Comparison of ENCODE assay signal across 9 cellular contexts in the genomic region with DNA sequence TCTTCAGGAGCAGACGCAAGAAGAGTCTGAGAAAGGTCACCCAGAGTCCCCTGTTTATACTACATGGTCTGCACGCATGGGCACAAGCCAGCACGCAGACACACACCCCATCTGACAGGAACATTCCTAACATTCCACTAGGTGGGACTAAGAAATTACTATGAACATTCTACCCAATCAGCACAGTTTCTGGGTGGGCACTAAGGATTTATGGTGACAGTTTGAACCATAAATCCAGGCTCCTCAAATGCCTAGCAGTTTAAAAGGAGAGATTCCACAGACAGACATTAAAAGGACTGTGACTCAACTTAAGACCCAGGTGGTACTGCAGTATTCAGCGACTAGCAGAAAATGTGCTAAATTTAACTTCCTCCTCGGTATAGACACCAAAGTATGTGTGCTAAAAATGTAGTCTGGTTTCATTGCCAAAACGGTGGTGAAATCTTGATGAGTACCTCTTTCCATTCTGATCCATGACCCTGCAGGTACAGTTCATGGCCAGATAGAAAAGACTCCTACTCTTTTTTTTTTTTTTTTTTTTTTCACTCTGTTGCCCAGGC. TPM values are rescaled to one million over a fixed set of nuclear protein-coding genes. Genes with fewer than 3 reads are reported as not detected.
DNase-seq lines count a peak whose midpoint lies in the region; ATAC-seq and TF ChIP-seq lines count a peak whose summit lies in the region.
"Had no signal": no experiment of that assay in that cellular context is flagged by ENCODE, and none has a peak within 500 bp of the region (broad histone marks: within the 10 kb centered on the region; RNA-seq: fewer than 3 reads in every experiment).

No MANE protein-coding gene starts in this region.

- peaks cover 15% of the 10 kb centered on the region for H3K36me3 Mint-ChIP-seq in progenitor cell of endocrine pancreas (ENCODE audit: insufficient read depth)

- H3K4me1 Mint-ChIP-seq in progenitor cell of endocrine pancreas (ENCODE audit: low read depth): peaks cover 14% of the 10 kb centered on the region

- no peak overlapping the region for H3K4me3 Mint-ChIP-seq in progenitor cell of endocrine pancreas (ENCODE audit: low read depth)

- H3K9me3 Mint-ChIP-seq in progenitor cell of endocrine pancreas (ENCODE audit: low read depth): no peaks in the 10 kb centered on the region

- H3K27ac Mint-ChIP-seq in progenitor cell of endocrine pancreas: peak overlapping the region; percentile 97

- H3K27me3 ChIP-seq in GM06990 (replicated peaks; ENCODE audit: control insufficient read depth, insufficient read depth, low read length): no peaks in the 10 kb centered on the region

- peak; percentile 24 for DNase-seq in GM06990 (ENCODE audit: extremely low read depth, insufficient read length)
- peak; percentile 59 for DNase-seq in NCI-H460 (ENCODE audit: extremely low read depth, low read depth)
- no peak for DNase-seq in progenitor cell of endocrine pancreas (ENCODE audit: low spot score, unreplicated experiment)
- no peak for DNase-seq in cerebellum (ENCODE audit: low spot score)
- DNase-seq in NCI-H187 treated with DMSO at 0.1 percent for 48 hours (lab: John Stamatoyannopoulos, UW): no peak
- DNase-seq: activated T-cell treated with anti-CD3 and anti-CD28 coated beads, Interleukin-2, amount 50 U/mL, for 1 hour had no signal

- peaks cover 11% of the 10 kb centered on the region for H3K36me3 ChIP-seq in GM06990 (ENCODE audit: control insufficient read depth, insufficient read depth, low read length)

- ATAC-seq in esophagus mucosa (peak; percentile 67), GM18519 (IDR thresholded peaks at IDR 0.05; ENCODE audit: low FRiP score, unreplicated experiment) (no peak), HG03457 (IDR thresholded peaks at IDR 0.05; ENCODE audit: unreplicated experiment) (no peak)

- no peaks in the 10 kb centered on the region for H3K27me3 Mint-ChIP-seq in progenitor cell of endocrine pancreas

- TF ChIP-seq CTCF in GM06990 (IDR thresholded peaks at IDR 0.05; ENCODE audit: insufficient read depth, low read length, poor library complexity, severe bottlenecking) (no peak), progenitor cell of endocrine pancreas (IDR thresholded peaks at IDR 0.05; ENCODE audit: unreplicated experiment) (no peak)

- H3K4me3 ChIP-seq in GM06990 (replicated peaks; ENCODE audit: low read depth, low read length): no peak overlapping the region

RNA-seq across cellular contexts. Expression of gene ABHD4, which starts 16.2 kb away (rescaled TPM):
- 39.3 and 39.7 TPM in 2 replicates for total RNA-seq in NCI-H460 (2014; rRNA removed; shearing (Covaris generic))
- polyA plus RNA-seq in NCI-H460 (2014; cell fraction: nucleus; rRNA removed): 33.7 and 40.2 TPM in 2 replicates
- total RNA-seq in esophagus mucosa (31.0 TPM), progenitor cell of endocrine pancreas (25.6 and 30.5 TPM in 2 replicates), cerebellum (6.1 TPM)

RNA-seq across cellular contexts. Expression of gene DAD1, which starts 25.3 kb away (rescaled TPM):
- 364 and 398 TPM in 2 replicates for total RNA-seq in NCI-H460 (2014; rRNA removed; shearing (Covaris generic))
- 163 and 274 TPM in 2 replicates for polyA plus RNA-seq in NCI-H460 (2014; cell fraction: nucleus; rRNA removed)
- total RNA-seq in esophagus mucosa (163 TPM), progenitor cell of endocrine pancreas (149 and 150 TPM in 2 replicates), cerebellum (77.2 TPM)

RNA-seq across cellular contexts. Expression of gene OR6J1, which starts 29.8 kb away (rescaled TPM):
- not detected in 2 replicates for total RNA-seq in NCI-H460 (2014; rRNA removed; shearing (Covaris generic))
- polyA plus RNA-seq in NCI-H460 (2014; cell fraction: nucleus; rRNA removed): not detected in 2 replicates
- total RNA-seq in esophagus mucosa: not detected
- not detected in 2 replicates for total RNA-seq in progenitor cell of endocrine pancreas
- total RNA-seq in cerebellum: not detected

Comparison
In these comparisons a context has a peak if more than half of its experiments do, and no peak if none do; other contexts are left out.
1. DNase-seq: peak in GM06990 (single experiment) and NCI-H460 (single experiment); none in progenitor cell of endocrine pancreas (single experiment), cerebellum (single experiment) and NCI-H187 treated with DMSO at 0.1 percent for 48 hours (single experiment).